In genomic region chr7:130899638-130900401, GRCh38 we compare ENCODE assay signal across 9 cellular contexts.
A peak's percentile ranks its signal among the peaks of the same experiment; 100 is the strongest.
DNase-seq lines count a peak whose midpoint lies in the region; ATAC-seq and TF ChIP-seq lines count a peak whose summit lies in the region.
"Had no signal": no experiment of that assay in that cellular context is flagged by ENCODE, and none has a peak within 500 bp of the region (broad histone marks: within the 10 kb centered on the region; RNA-seq: fewer than 3 reads in every experiment).

No MANE protein-coding gene starts in this region.

- no peaks in the 10 kb centered on the region for H3K27me3 Mint-ChIP-seq in T-helper 17 cell
- no peaks in the 10 kb centered on the region for H3K27me3 Mint-ChIP-seq in stimulated activated memory B cell treated with anti-CD40 and anti-IgM and Interleukin-4, amounts not matched to agents 10 μg/mL and 1 μg/mL and 100 μg/mL, for 72 hours

- no peak overlapping the region for H3K4me3 ChIP-seq in esophagus squamous epithelium

- peak overlapping the region; percentile 52 for H3K4me3 Mint-ChIP-seq in T-helper 17 cell
- peak overlapping the region; percentile 18 for H3K4me3 Mint-ChIP-seq in stimulated activated memory B cell treated with anti-CD40 and anti-IgM and Interleukin-4, amounts not matched to agents 10 μg/mL and 1 μg/mL and 100 μg/mL, for 72 hours

- H3K9me3 ChIP-seq in T-helper 17 cell (ENCODE audit: control insufficient read depth, low read length, poor library complexity, severe bottlenecking) (no peaks in the 10 kb centered on the region), esophagus squamous epithelium (no peaks in the 10 kb centered on the region)

- no peak for TF ChIP-seq CTCF in esophagus squamous epithelium (IDR thresholded peaks at IDR 0.05)

- TF ChIP-seq POLR2A in esophagus squamous epithelium (IDR thresholded peaks at IDR 0.05), result peak in 1 of 4 donors; percentile 24

- intact Hi-C loops in esophagus squamous epithelium (cut with DNase I), result no loop called here

- H3K36me3 Mint-ChIP-seq in T-helper 17 cell (ENCODE audit: low read depth), result peaks cover 24% of the 10 kb centered on the region
- H3K36me3 Mint-ChIP-seq in stimulated activated memory B cell treated with anti-CD40 and anti-IgM and Interleukin-4, amounts not matched to agents 10 μg/mL and 1 μg/mL and 100 μg/mL, for 72 hours, result peaks cover 78% of the 10 kb centered on the region

- peaks cover 0 to 40% (median 0%) of the 10 kb centered on the region in 3 donors for H3K36me3 ChIP-seq in esophagus squamous epithelium

- H3K9me3 Mint-ChIP-seq in stimulated activated memory B cell treated with anti-CD40 and anti-IgM and Interleukin-4, amounts not matched to agents 10 μg/mL and 1 μg/mL and 100 μg/mL, for 72 hours, result no peaks in the 10 kb centered on the region

- peak; percentile 8 for DNase-seq in NCI-H510A treated with DMSO at 0.1 percent for 48 hours (lab: John Stamatoyannopoulos, UW)
- no peak for DNase-seq in NCI-H510A (lab: John Stamatoyannopoulos, UW)
- DNase-seq in T-helper 17 cell, result no peak
- no peak for DNase-seq in esophagus squamous epithelium (lab: John Stamatoyannopoulos, UW)
- no peak for DNase-seq in stimulated activated naive CD4-positive, alpha-beta T cell (lab: John Stamatoyannopoulos, UW)
- DNase-seq: aorta had no signal

- H3K4me1 Mint-ChIP-seq in T-helper 17 cell, result peaks cover 82% of the 10 kb centered on the region
- H3K4me1 Mint-ChIP-seq in stimulated activated memory B cell treated with anti-CD40 and anti-IgM and Interleukin-4, amounts not matched to agents 10 μg/mL and 1 μg/mL and 100 μg/mL, for 72 hours, result peaks cover 98% of the 10 kb centered on the region

- ATAC-seq in T-helper 17 cell (no peak), GM21390 (IDR thresholded peaks at IDR 0.05; ENCODE audit: unreplicated experiment) (no peak), GM18868 (IDR thresholded peaks at IDR 0.05; ENCODE audit: unreplicated experiment) (no peak)
- ATAC-seq in stimulated activated memory B cell treated with anti-CD40 and anti-IgM and Interleukin-4, amounts not matched to agents 10 μg/mL and 1 μg/mL and 100 μg/mL, for 72 hours, result peak; percentile 71

- H3K27me3 ChIP-seq in esophagus squamous epithelium, result no peaks in the 10 kb centered on the region

- WGBS in esophagus squamous epithelium, 2 donors, result 41 to 57% methylated on average over 14 of the region's 15 CpGs

- peaks cover 63 to 100% (median 89%) of the 10 kb centered on the region in 3 donors for H3K4me1 ChIP-seq in esophagus squamous epithelium

- H3K27ac Mint-ChIP-seq in T-helper 17 cell, result peak overlapping the region; percentile 94
- H3K27ac Mint-ChIP-seq in stimulated activated memory B cell treated with anti-CD40 and anti-IgM and Interleukin-4, amounts not matched to agents 10 μg/mL and 1 μg/mL and 100 μg/mL, for 72 hours, result peak overlapping the region; percentile 72

- H3K27ac ChIP-seq in esophagus squamous epithelium, result peak overlapping the region; percentile 69 to 88 (median 81)
